In the genomic region with DNA sequence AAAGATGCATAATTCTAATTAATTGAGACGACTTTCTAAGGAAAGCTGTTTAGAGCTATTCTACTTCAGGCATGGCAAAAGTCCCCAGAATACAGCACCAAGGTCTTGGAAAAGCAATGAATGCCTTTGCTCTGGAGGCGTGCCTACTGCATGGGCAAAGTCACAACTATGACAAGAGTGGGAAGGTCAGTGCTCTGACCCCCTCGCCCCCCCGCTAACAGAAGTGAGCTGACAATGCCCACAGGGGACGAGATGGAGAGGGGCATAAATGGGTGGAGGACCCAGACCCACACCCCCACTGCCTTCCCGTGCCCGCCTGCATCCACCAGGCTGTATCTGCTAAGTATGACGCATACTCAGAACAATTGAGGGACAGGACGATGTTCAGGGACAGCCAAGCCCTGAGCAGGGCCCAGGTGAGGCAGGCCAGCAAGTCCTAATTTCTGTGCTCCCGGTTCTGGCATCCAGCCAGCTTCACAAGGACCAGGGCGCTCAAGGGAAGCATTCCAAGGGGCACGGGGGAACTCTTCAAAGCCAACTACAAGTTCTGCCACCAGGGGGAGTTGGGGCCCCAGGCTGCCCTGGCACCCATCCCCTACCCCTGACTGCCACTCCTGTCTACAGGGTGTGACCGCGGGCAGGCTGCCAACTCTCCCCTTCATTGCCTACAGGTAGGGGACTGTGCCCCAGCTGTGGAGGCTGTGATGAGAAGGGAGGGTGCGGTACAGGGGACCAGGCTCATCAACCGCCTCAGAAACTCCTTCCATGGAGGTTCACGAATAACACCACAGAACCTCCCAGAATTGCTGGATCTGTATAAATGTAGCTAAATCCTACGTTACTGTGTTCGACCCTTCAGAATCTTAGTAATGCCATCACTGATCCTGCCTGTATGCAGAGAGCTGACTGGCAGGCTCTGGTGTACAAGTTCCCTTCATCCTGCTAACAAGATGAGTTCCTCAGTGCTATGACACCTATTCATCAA, we compare ENCODE assay signal across 8 cellular contexts. TPM values are rescaled to one million over a fixed set of nuclear protein-coding genes. Genes with fewer than 3 reads are reported as not detected.
DNase-seq lines count a peak whose midpoint lies in the region; ATAC-seq and TF ChIP-seq lines count a peak whose summit lies in the region.

No MANE protein-coding gene starts in this region.

- no peaks in the 10 kb centered on the region for H3K4me1 ChIP-seq in DND-41 (ENCODE audit: insufficient read depth, low read length)
- peaks cover 9% of the 10 kb centered on the region; the same call in 1 of the 2 replicates for H3K4me1 ChIP-seq in SJCRH30

- H3K4me3 ChIP-seq in DND-41 (ENCODE audit: low read depth in 1 of 2, low read length in 2 of 2) = no peak overlapping the region
- H3K4me3 ChIP-seq in SJCRH30 = no peak overlapping the region

- H3K27ac ChIP-seq in DND-41 (ENCODE audit: low read length) (no peak overlapping the region), SJCRH30 (no peak overlapping the region)

- H3K4me2 ChIP-seq in DND-41 (ENCODE audit: insufficient read depth, low read length) = no peak overlapping the region

- peaks cover 28% of the 10 kb centered on the region for H4K20me1 ChIP-seq in DND-41 (ENCODE audit: insufficient read depth, low read length)

- peak; percentile 78 for TF ChIP-seq CTCF in DND-41 (IDR thresholded peaks at IDR 0.05; ENCODE audit: borderline replicate concordance, extremely low read depth, low read length, poor library complexity, severe bottlenecking)
- TF ChIP-seq CTCF in LNCAP (IDR thresholded peaks at IDR 0.05) = peak; percentile 76

- H3K36me3 ChIP-seq in DND-41 (ENCODE audit: insufficient read depth, low read length) = peaks cover 46% of the 10 kb centered on the region
- peaks cover 3% of the 10 kb centered on the region for H3K36me3 ChIP-seq in SJCRH30

- no peak overlapping the region for H3K9ac ChIP-seq in DND-41 (ENCODE audit: low read depth, low read length)

- ATAC-seq in DND-41 (ENCODE audit: insufficient read depth, low read depth) (peak; percentile 86), Right ventricle myocardium superior (ENCODE audit: poor library complexity) (peak; percentile 70), HG02852 (IDR thresholded peaks at IDR 0.05; ENCODE audit: unreplicated experiment) (no peak), GM19023 (IDR thresholded peaks at IDR 0.05; ENCODE audit: unreplicated experiment) (no peak)

- no peak overlapping the region for H2AFZ ChIP-seq in DND-41 (ENCODE audit: low read depth, low read length)

- H3K9me3 ChIP-seq in DND-41 (ENCODE audit: insufficient read depth, low read length, severe bottlenecking) = no peaks in the 10 kb centered on the region
- no peaks in the 10 kb centered on the region for H3K9me3 ChIP-seq in SJCRH30 (replicated peaks)

- peaks cover 6% of the 10 kb centered on the region; the same call in 1 of the 2 replicates for H3K79me2 ChIP-seq in DND-41 (ENCODE audit: insufficient read depth, low read length)

- H3K27me3 ChIP-seq in DND-41 (ENCODE audit: insufficient read depth, low read length, poor library complexity) (no peaks in the 10 kb centered on the region), SJCRH30 (no peaks in the 10 kb centered on the region)

- DNase-seq in DND-41 (peak; percentile 64), SJCRH30 (peak; percentile 75 to 86), Right ventricle myocardium superior (peak; percentile 66)
- peak; percentile 43 for DNase-seq in activated effector memory CD4-positive, alpha-beta T cell treated with Interleukin-2 at 50 U/mL for 16 hours
- DNase-seq in stimulated activated CD4-positive, alpha-beta T cell treated with anti-CD3 and anti-CD28 coated beads, Interleukin-12 subunit alpha, Interleukin-12 subunit beta, amount 100 ng/mL, for 24 hours (ENCODE audit: low read depth in 2 of 2) = peak; percentile 36 to 57

- intact Hi-C loops in Right ventricle myocardium superior (cut with DNase I) = no loop called here

RNA-seq across cellular contexts. Expression of a gene that starts 20.8 kb away (rescaled TPM):
- 9.8 and 11.5 TPM in 2 replicates for total RNA-seq in SJCRH30 (2014; rRNA removed; shearing (Covaris generic))
- total RNA-seq in Right ventricle myocardium superior = 19.2 TPM

RNA-seq across cellular contexts. Expression of a gene that starts 34.8 kb away (rescaled TPM):
- not detected in 2 replicates for total RNA-seq in SJCRH30 (2014; rRNA removed; shearing (Covaris generic))
- total RNA-seq in Right ventricle myocardium superior = not detected

RNA-seq across cellular contexts. Expression of a gene that starts 39.6 kb away (rescaled TPM):
- total RNA-seq in SJCRH30 (2014; rRNA removed; shearing (Covaris generic)) = 37.8 and 47.2 TPM in 2 replicates
- 31.6 TPM for total RNA-seq in Right ventricle myocardium superior

RNA-seq across cellular contexts. Expression of a gene that starts 45.2 kb away (rescaled TPM):
- total RNA-seq in SJCRH30 (2014; rRNA removed; shearing (Covaris generic)) = 24.1 and 25.3 TPM in 2 replicates
- total RNA-seq in Right ventricle myocardium superior = 16.6 TPM

RNA-seq across cellular contexts. Expression of a gene that starts 48.1 kb away (rescaled TPM):
- not detected in 2 replicates for total RNA-seq in SJCRH30 (2014; rRNA removed; shearing (Covaris generic))
- total RNA-seq in Right ventricle myocardium superior = not detected

Comparison
In these comparisons a context has a peak if more than half of its experiments do, and no peak if none do; other contexts are left out.
1. ATAC-seq: peak in DND-41 (single experiment) and Right ventricle myocardium superior (single experiment); none in HG02852 (single experiment) and GM19023 (single experiment).
2. Peak in every context shown above with its lines, with median percentiles within 50 percentile points of each other: DNase-seq.